8 cellular contexts compared by ENCODE assay signal in genomic region chr7:107563072-107563760, GRCh38. TPM values are rescaled to one million over a fixed set of nuclear protein-coding genes. Genes with fewer than 3 reads are reported as not detected.
DNase-seq lines count a peak whose midpoint lies in the region; ATAC-seq and TF ChIP-seq lines count a peak whose summit lies in the region.

No MANE protein-coding gene starts in this region.

- H3K36me3 Mint-ChIP-seq in activated CD4-positive, alpha-beta T cell treated with anti-CD3 and anti-CD28 coated beads, Interleukin-2, amount 10 ng/mL, durations not matched to agents 24 days and 14 days (ENCODE audit: low read depth), result peaks cover 13% of the 10 kb centered on the region
- peaks cover 6% of the 10 kb centered on the region for H3K36me3 Mint-ChIP-seq in stimulated activated effector memory CD8-positive, alpha-beta T cell treated with anti-CD3 and anti-CD28 coated beads, Interleukin-12 subunit alpha, Interleukin-12 subunit beta, amount 100 ng/mL, for 72 hours

- H3K27ac Mint-ChIP-seq in activated CD4-positive, alpha-beta T cell treated with anti-CD3 and anti-CD28 coated beads, Interleukin-2, amount 10 ng/mL, durations not matched to agents 24 days and 14 days, result peak overlapping the region; percentile 85
- H3K27ac Mint-ChIP-seq in stimulated activated effector memory CD8-positive, alpha-beta T cell treated with anti-CD3 and anti-CD28 coated beads, Interleukin-12 subunit alpha, Interleukin-12 subunit beta, amount 100 ng/mL, for 72 hours, result peak overlapping the region; percentile 96

- no peak for TF ChIP-seq CTCF in astrocyte of the spinal cord (IDR thresholded peaks at IDR 0.05; ENCODE audit: low read depth, low read length)

- no peak for DNase-seq in activated CD4-positive, alpha-beta T cell treated with anti-CD3 and anti-CD28 coated beads, Interleukin-2, amount 10 ng/mL, durations not matched to agents 24 days and 14 days
- no peak for DNase-seq in activated CD4-positive, alpha-beta T cell treated with anti-CD3 and anti-CD28 coated beads, Interleukin-2, amount 50 U/mL, for 4 hours
- peak; percentile 42 for DNase-seq in NCI-H1105 (lab: John Stamatoyannopoulos, UW)
- no peak for DNase-seq in astrocyte of the spinal cord (ENCODE audit: low read depth, low spot score)
- DNase-seq in iPS-NIHi11 (ENCODE audit: low spot score), result peak; percentile 70
- DNase-seq in stimulated activated effector memory CD8-positive, alpha-beta T cell treated with anti-CD3 and anti-CD28 coated beads, Interleukin-12 subunit alpha, Interleukin-12 subunit beta, amount 100 ng/mL, for 72 hours (ENCODE audit: low spot score in 2 of 2), result no peak
- DNase-seq in mucosa of gallbladder (ENCODE audit: low spot score), result no peak

- no peaks in the 10 kb centered on the region for H3K27me3 Mint-ChIP-seq in activated CD4-positive, alpha-beta T cell treated with anti-CD3 and anti-CD28 coated beads, Interleukin-2, amount 10 ng/mL, durations not matched to agents 24 days and 14 days

- peaks cover 50% of the 10 kb centered on the region for H3K4me1 Mint-ChIP-seq in activated CD4-positive, alpha-beta T cell treated with anti-CD3 and anti-CD28 coated beads, Interleukin-2, amount 10 ng/mL, durations not matched to agents 24 days and 14 days
- peaks cover 61% of the 10 kb centered on the region for H3K4me1 Mint-ChIP-seq in stimulated activated effector memory CD8-positive, alpha-beta T cell treated with anti-CD3 and anti-CD28 coated beads, Interleukin-12 subunit alpha, Interleukin-12 subunit beta, amount 100 ng/mL, for 72 hours

- H3K4me3 Mint-ChIP-seq in activated CD4-positive, alpha-beta T cell treated with anti-CD3 and anti-CD28 coated beads, Interleukin-2, amount 10 ng/mL, durations not matched to agents 24 days and 14 days, result peak overlapping the region; percentile 85
- H3K4me3 Mint-ChIP-seq in stimulated activated effector memory CD8-positive, alpha-beta T cell treated with anti-CD3 and anti-CD28 coated beads, Interleukin-12 subunit alpha, Interleukin-12 subunit beta, amount 100 ng/mL, for 72 hours, result peak overlapping the region; percentile 79

- H3K4me3 ChIP-seq in astrocyte of the spinal cord (ENCODE audit: low read depth, low read length), result peak overlapping the region; percentile 74

- no peaks in the 10 kb centered on the region for H3K9me3 Mint-ChIP-seq in activated CD4-positive, alpha-beta T cell treated with anti-CD3 and anti-CD28 coated beads, Interleukin-2, amount 10 ng/mL, durations not matched to agents 24 days and 14 days
- H3K9me3 Mint-ChIP-seq in stimulated activated effector memory CD8-positive, alpha-beta T cell treated with anti-CD3 and anti-CD28 coated beads, Interleukin-12 subunit alpha, Interleukin-12 subunit beta, amount 100 ng/mL, for 72 hours, result no peaks in the 10 kb centered on the region

- intact Hi-C loops in activated CD4-positive, alpha-beta T cell treated with anti-CD3 and anti-CD28 coated beads, Interleukin-2, amount 10 ng/mL, durations not matched to agents 24 days and 14 days (cut with micrococcal nuclease), result loop anchor here (1.0 to 5.0 kb wide), 6 partner anchors 17 to 1006 kb away; partner anchors contain the start of genes BCAP29, DLD, DNAJB9 and THAP5

- peak; percentile 65 for ATAC-seq in HG02759 (IDR thresholded peaks at IDR 0.05; ENCODE audit: unreplicated experiment)
- peak; percentile 73 for ATAC-seq in stimulated activated effector memory CD8-positive, alpha-beta T cell treated with anti-CD3 and anti-CD28 coated beads, Interleukin-12 subunit alpha, Interleukin-12 subunit beta, amount 100 ng/mL, for 72 hours

- in situ Hi-C loops in astrocyte of the spinal cord (cut with HindIII; ENCODE audit: low sequenced_read_pairs), result no loop called here

RNA-seq across cellular contexts. Expression of gene COG5, which starts 0.5 kb away (rescaled TPM):
- 40.9 and 43.3 TPM in 2 replicates for total RNA-seq in activated CD4-positive, alpha-beta T cell treated with anti-CD3 and anti-CD28 coated beads, Interleukin-2, amount 10 ng/mL, durations not matched to agents 24 days and 14 days
- 34.6 TPM for total RNA-seq in mucosa of gallbladder

RNA-seq across cellular contexts. Expression of gene DUS4L, which starts 0.6 kb away (rescaled TPM):
- 12.9 and 14.9 TPM in 2 replicates for total RNA-seq in activated CD4-positive, alpha-beta T cell treated with anti-CD3 and anti-CD28 coated beads, Interleukin-2, amount 10 ng/mL, durations not matched to agents 24 days and 14 days
- 6.6 TPM for total RNA-seq in mucosa of gallbladder

RNA-seq across cellular contexts. Expression of gene BCAP29, which starts 16.8 kb away (rescaled TPM):
- 43.6 and 52.0 TPM in 2 replicates for total RNA-seq in activated CD4-positive, alpha-beta T cell treated with anti-CD3 and anti-CD28 coated beads, Interleukin-2, amount 10 ng/mL, durations not matched to agents 24 days and 14 days
- total RNA-seq in mucosa of gallbladder, result 39.2 TPM

Comparison
In these comparisons a context has a peak if more than half of its experiments do, and no peak if none do; other contexts are left out.
1. DNase-seq: peak in NCI-H1105 (single experiment) and iPS-NIHi11 (single experiment); none in activated CD4-positive, alpha-beta T cell treated with anti-CD3 and anti-CD28 coated beads, Interleukin-2, amount 10 ng/mL, durations not matched to agents 24 days and 14 days (single experiment), activated CD4-positive, alpha-beta T cell treated with anti-CD3 and anti-CD28 coated beads, Interleukin-2, amount 50 U/mL, for 4 hours (0 of 2), astrocyte of the spinal cord (single experiment), stimulated activated effector memory CD8-positive, alpha-beta T cell treated with anti-CD3 and anti-CD28 coated beads, Interleukin-12 subunit alpha, Interleukin-12 subunit beta, amount 100 ng/mL, for 72 hours (0 of 2) and mucosa of gallbladder (single experiment).